Comparison of ENCODE assay signal across 16 cellular contexts in genomic region chr10:13769926-13770325, GRCh38.
DNase-seq lines count a peak whose midpoint lies in the region; ATAC-seq and TF ChIP-seq lines count a peak whose summit lies in the region.
"Had no signal": no experiment of that assay in that cellular context is flagged by ENCODE, and none has a peak within 500 bp of the region (broad histone marks: within the 10 kb centered on the region; RNA-seq: fewer than 3 reads in every experiment).

No MANE protein-coding gene starts in this region.

- peak overlapping the region; percentile 70 for H3K4me2 ChIP-seq in OCI-LY3 (ENCODE audit: low read length)

- peak overlapping the region; percentile 46 for H3K4me3 ChIP-seq in OCI-LY3 (ENCODE audit: low read length)
- H3K4me3 ChIP-seq: body of pancreas had no signal

- H3K9ac ChIP-seq in OCI-LY3 (ENCODE audit: low read length): peak overlapping the region; percentile 41

- TF ChIP-seq CTCF in OCI-LY3 (IDR thresholded peaks at IDR 0.05; ENCODE audit: low read depth, low read length): no peak

- peak overlapping the region; percentile 53 for H3K27ac ChIP-seq in OCI-LY3 (ENCODE audit: low read length)
- H3K27ac ChIP-seq: body of pancreas, C4-2B had no signal

- H2AFZ ChIP-seq in OCI-LY3 (ENCODE audit: low read depth, low read length): no peak overlapping the region

- no peaks in the 10 kb centered on the region for H3K79me2 ChIP-seq in OCI-LY3 (ENCODE audit: low read length)

- no peaks in the 10 kb centered on the region for H3K36me3 ChIP-seq in OCI-LY3 (replicated peaks; ENCODE audit: low read depth, low read length)

- ATAC-seq in HG02759 (IDR thresholded peaks at IDR 0.05; ENCODE audit: unreplicated experiment) (peak; percentile 66), GM19023 (IDR thresholded peaks at IDR 0.05; ENCODE audit: unreplicated experiment) (no peak)
- ATAC-seq: body of pancreas; stimulated activated naive B cell treated with anti-CD40 and anti-IgM and Interleukin-4, amounts not matched to agents 10 μg/mL and 1 μg/mL and 100 μg/mL, for 72 hours had no signal

- no peaks in the 10 kb centered on the region for H3K9me3 ChIP-seq in OCI-LY3 (ENCODE audit: insufficient read depth, low read length)
- H3K9me3 ChIP-seq: body of pancreas had no signal

- H3K4me1 ChIP-seq in OCI-LY3 (ENCODE audit: low read length): peaks cover 43% of the 10 kb centered on the region

- DNase-seq in EL: peak; percentile 98
- DNase-seq in foreskin melanocyte: peak; percentile 100
- DNase-seq in NCI-H2081 (lab: John Stamatoyannopoulos, UW): no peak
- DNase-seq in GOT3 (lab: John Stamatoyannopoulos, UW): no peak
- DNase-seq in superior temporal gyrus (ENCODE audit: extremely low spot score): no peak
- DNase-seq: activated T-cell treated with anti-CD3 and anti-CD28 coated beads, Interleukin-2, amount 50 U/mL, for 1 hour; body of pancreas; KG1; kidney glomerular epithelial cell; NCI-H524 treated with DMSO at 0.1 percent for 48 hours; nephron progenitor cell; stimulated activated naive B cell treated with anti-CD40 and anti-IgM and Interleukin-4, amounts not matched to agents 10 μg/mL and 1 μg/mL and 100 μg/mL, for 72 hours had no signal

- no peaks in the 10 kb centered on the region for H4K20me1 ChIP-seq in OCI-LY3 (ENCODE audit: insufficient read depth, low read length)

- H3K27me3 ChIP-seq in OCI-LY3 (ENCODE audit: low read depth, low read length): no peaks in the 10 kb centered on the region
- H3K27me3 ChIP-seq: body of pancreas had no signal

Comparison
In these comparisons a context has a peak if more than half of its experiments do, and no peak if none do; other contexts are left out.
1. DNase-seq: peak in EL (single experiment) and foreskin melanocyte (single experiment); none in NCI-H2081 (0 of 2), GOT3 (single experiment) and superior temporal gyrus (single experiment).